In genomic region chr17:9478889-9479288, GRCh38 we compare ENCODE assay signal across 38 cellular contexts.
"Had no signal": no experiment of that assay in that cellular context is flagged by ENCODE, and none has a peak within 500 bp of the region (broad histone marks: within the 10 kb centered on the region; RNA-seq: fewer than 3 reads in every experiment).

No MANE protein-coding gene starts in this region.

- H3K4me3 Mint-ChIP-seq: activated naive CD4-positive, alpha-beta T cell treated with anti-CD3 and anti-CD28 coated beads for 36 hours; activated naive CD4-positive, alpha-beta T cell treated with anti-CD3 and anti-CD28 coated beads, Interleukin-2, amount 10 ng/mL, durations not matched to agents 7 days and 5 days; activated naive CD4-positive, alpha-beta T cell treated with anti-CD3 and anti-CD28 coated beads, Interleukin-2, amount 50 U/mL, for 24 hours; activated naive CD8-positive, alpha-beta T cell; activated naive CD8-positive, alpha-beta T cell treated with anti-CD3 and anti-CD28 coated beads for 36 hours; activated naive CD8-positive, alpha-beta T cell treated with anti-CD3 and anti-CD28 coated beads, Interleukin-2, amount 10 ng/mL, durations not matched to agents 7 days and 5 days; activated naive CD8-positive, alpha-beta T cell treated with anti-CD3 and anti-CD28 coated beads, Interleukin-2, amount 50 U/mL, for 24 hours; activated T-cell treated with anti-CD3 and anti-CD28 coated beads, Interleukin-2, amount 50 U/mL, for 24 hours; activated T-cell treated with anti-CD3 and anti-CD28 coated beads, Interleukin-2, amount 50 U/mL, for 4 hours; activated T-cell treated with anti-CD3 and anti-CD28 coated beads, Interleukin-2, amount 50 U/mL, for 72 hours; activated T-helper 1 cell treated with anti-CD3 and anti-CD28 coated beads, Interleukin-12 subunit alpha, Interleukin-12 subunit beta, Interleukin-2, Interleukin-4 antibody, amounts not matched to agents 30 ng/mL and 10 ng/mL and 1 ng/mL, durations not matched to agents 14 hours and 24 hours and 36 hours; activated T-helper 17 cell treated with anti-CD3 and anti-CD28 coated beads, Interleukin-2, amount 50 U/mL, for 72 hours; brain; central memory CD8-positive, alpha-beta T cell had no signal

- H3K27me3 Mint-ChIP-seq: activated naive CD4-positive, alpha-beta T cell treated with anti-CD3 and anti-CD28 coated beads, Interleukin-2, amount 10 ng/mL, durations not matched to agents 7 days and 5 days; activated naive CD4-positive, alpha-beta T cell treated with anti-CD3 and anti-CD28 coated beads, Interleukin-2, amount 50 U/mL, for 24 hours; activated naive CD8-positive, alpha-beta T cell; activated naive CD8-positive, alpha-beta T cell treated with anti-CD3 and anti-CD28 coated beads for 36 hours; activated naive CD8-positive, alpha-beta T cell treated with anti-CD3 and anti-CD28 coated beads, Interleukin-2, amount 10 ng/mL, durations not matched to agents 7 days and 5 days; activated naive CD8-positive, alpha-beta T cell treated with anti-CD3 and anti-CD28 coated beads, Interleukin-2, amount 50 U/mL, for 24 hours; activated T-cell treated with anti-CD3 and anti-CD28 coated beads, Interleukin-2, amount 50 U/mL, for 24 hours; activated T-helper 17 cell treated with anti-CD3 and anti-CD28 coated beads, Interleukin-2, amount 50 U/mL, for 72 hours; central memory CD8-positive, alpha-beta T cell had no signal

- H3K27ac ChIP-seq: adrenal gland, ascending aorta, body of pancreas, brain microvascular endothelial cell, breast epithelium, cardiac muscle cell had no signal

- H3K27ac Mint-ChIP-seq: activated naive CD4-positive, alpha-beta T cell treated with anti-CD3 and anti-CD28 coated beads for 36 hours; activated naive CD4-positive, alpha-beta T cell treated with anti-CD3 and anti-CD28 coated beads, Interleukin-2, amount 10 ng/mL, durations not matched to agents 7 days and 5 days; activated naive CD4-positive, alpha-beta T cell treated with anti-CD3 and anti-CD28 coated beads, Interleukin-2, amount 50 U/mL, for 24 hours; activated naive CD4-positive, alpha-beta T cell treated with anti-CD3 and anti-CD28 coated beads, Interleukin-2, amount 50 U/mL, for 72 hours; activated naive CD8-positive, alpha-beta T cell; activated naive CD8-positive, alpha-beta T cell treated with anti-CD3 and anti-CD28 coated beads for 36 hours; activated naive CD8-positive, alpha-beta T cell treated with anti-CD3 and anti-CD28 coated beads, Interleukin-2, amount 10 ng/mL, durations not matched to agents 7 days and 5 days; activated naive CD8-positive, alpha-beta T cell treated with anti-CD3 and anti-CD28 coated beads, Interleukin-2, amount 50 U/mL, for 24 hours; activated T-cell treated with anti-CD3 and anti-CD28 coated beads, Interleukin-2, amount 50 U/mL, for 24 hours; activated T-cell treated with anti-CD3 and anti-CD28 coated beads, Interleukin-2, amount 50 U/mL, for 72 hours; activated T-helper 1 cell treated with anti-CD3 and anti-CD28 coated beads, Interleukin-12 subunit alpha, Interleukin-12 subunit beta, Interleukin-2, Interleukin-4 antibody, amounts not matched to agents 30 ng/mL and 10 ng/mL and 1 ng/mL, durations not matched to agents 14 hours and 24 hours and 36 hours; activated T-helper 17 cell treated with anti-CD3 and anti-CD28 coated beads, Interleukin-2, amount 50 U/mL, for 72 hours; activated T-helper 2 cell treated with anti-CD3 and anti-CD28 coated beads, Interferon-gamma antibody, Interleukin-2, Interleukin-4, amounts not matched to agents 10 μg/mL and 5 μg/mL and 100 μg/mL, durations not matched to agents 14 hours and 24 hours and 36 hours; brain had no signal

- DNase-seq: activated effector memory CD4-positive, alpha-beta T cell treated with anti-CD3 and anti-CD28 coated beads, Interleukin-2, amount 50 U/mL, for 16 hours; activated effector memory CD4-positive, alpha-beta T cell treated with Interleukin-2 at 50 U/mL for 16 hours; activated gamma-delta T cell; activated gamma-delta T cell treated with Interleukin-2 at 50 U/mL for 16 hours; activated naive CD4-positive, alpha-beta T cell; activated naive CD4-positive, alpha-beta T cell treated with anti-CD3 and anti-CD28 coated beads for 36 hours; activated naive CD4-positive, alpha-beta T cell treated with anti-CD3 and anti-CD28 coated beads, Interleukin-2, amount 10 ng/mL, durations not matched to agents 7 days and 5 days; activated naive CD4-positive, alpha-beta T cell treated with anti-CD3 and anti-CD28 coated beads, Interleukin-2, amount 50 U/mL, for 16 hours; activated naive CD4-positive, alpha-beta T cell treated with Interleukin-2 at 50 U/mL for 16 hours; activated naive CD8-positive, alpha-beta T cell treated with anti-CD3 and anti-CD28 coated beads for 36 hours; activated naive CD8-positive, alpha-beta T cell treated with anti-CD3 and anti-CD28 coated beads, Interleukin-2, amount 10 ng/mL, durations not matched to agents 7 days and 5 days; activated naive CD8-positive, alpha-beta T cell treated with anti-CD3 and anti-CD28 coated beads, Interleukin-2, amount 50 U/mL, for 24 hours; activated T-cell treated with anti-CD3 and anti-CD28 coated beads, Interleukin-2, amount 50 U/mL, for 1 hour; activated T-cell treated with anti-CD3 and anti-CD28 coated beads, Interleukin-2, amount 50 U/mL, for 24 hours; activated T-cell treated with anti-CD3 and anti-CD28 coated beads, Interleukin-2, amount 50 U/mL, for 4 hours; activated T-cell treated with anti-CD3 and anti-CD28 coated beads, Interleukin-2, amount 50 U/mL, for 48 hours; activated T-cell treated with anti-CD3 and anti-CD28 coated beads, Interleukin-2, amount 50 U/mL, for 72 hours; adrenal gland; amniotic stem cell; amygdala; anterior cingulate cortex; aorta; body of pancreas; brain microvascular endothelial cell; caudate nucleus; central memory CD4-positive, alpha-beta T cell; cerebellar nuclear complex had no signal

- H3K4me1 Mint-ChIP-seq: activated naive CD4-positive, alpha-beta T cell treated with anti-CD3 and anti-CD28 coated beads, Interleukin-2, amount 10 ng/mL, durations not matched to agents 7 days and 5 days; activated naive CD4-positive, alpha-beta T cell treated with anti-CD3 and anti-CD28 coated beads, Interleukin-2, amount 50 U/mL, for 24 hours; activated naive CD8-positive, alpha-beta T cell treated with anti-CD3 and anti-CD28 coated beads for 36 hours; activated naive CD8-positive, alpha-beta T cell treated with anti-CD3 and anti-CD28 coated beads, Interleukin-2, amount 10 ng/mL, durations not matched to agents 7 days and 5 days; activated T-helper 17 cell treated with anti-CD3 and anti-CD28 coated beads, Interleukin-2, amount 50 U/mL, for 72 hours had no signal

- H3K27me3 ChIP-seq: adrenal gland, ascending aorta, body of pancreas, brain microvascular endothelial cell, breast epithelium, cardiac muscle cell had no signal

- H3K4me3 ChIP-seq: adrenal gland, ascending aorta, body of pancreas, breast epithelium, cardiac muscle cell had no signal

- H3K36me3 Mint-ChIP-seq: activated naive CD4-positive, alpha-beta T cell treated with anti-CD3 and anti-CD28 coated beads, Interleukin-2, amount 10 ng/mL, durations not matched to agents 7 days and 5 days had no signal

- H3K9me3 ChIP-seq: adrenal gland, ascending aorta, body of pancreas, breast epithelium had no signal

- H3K36me3 ChIP-seq: adrenal gland, brain microvascular endothelial cell, breast epithelium, cardiac muscle cell had no signal

- H3K4me1 ChIP-seq: adrenal gland, ascending aorta, breast epithelium had no signal

- ATAC-seq: activated naive CD4-positive, alpha-beta T cell treated with anti-CD3 and anti-CD28 coated beads, Interleukin-2, amount 50 U/mL, for 72 hours; activated naive CD8-positive, alpha-beta T cell treated with anti-CD3 and anti-CD28 coated beads, Interleukin-2, amount 50 U/mL, for 24 hours; activated T-cell treated with anti-CD3 and anti-CD28 coated beads, Interleukin-2, amount 50 U/mL, for 4 hours; activated T-cell treated with anti-CD3 and anti-CD28 coated beads, Interleukin-2, amount 50 U/mL, for 72 hours; activated T-helper 17 cell treated with anti-CD3 and anti-CD28 coated beads, Interleukin-2, amount 50 U/mL, for 72 hours; body of pancreas had no signal

- H3K9me3 Mint-ChIP-seq: activated naive CD4-positive, alpha-beta T cell treated with anti-CD3 and anti-CD28 coated beads for 36 hours; activated naive CD4-positive, alpha-beta T cell treated with anti-CD3 and anti-CD28 coated beads, Interleukin-2, amount 10 ng/mL, durations not matched to agents 7 days and 5 days; activated naive CD4-positive, alpha-beta T cell treated with anti-CD3 and anti-CD28 coated beads, Interleukin-2, amount 50 U/mL, for 24 hours; activated naive CD4-positive, alpha-beta T cell treated with anti-CD3 and anti-CD28 coated beads, Interleukin-2, amount 50 U/mL, for 72 hours; activated naive CD8-positive, alpha-beta T cell treated with anti-CD3 and anti-CD28 coated beads for 36 hours; activated naive CD8-positive, alpha-beta T cell treated with anti-CD3 and anti-CD28 coated beads, Interleukin-2, amount 10 ng/mL, durations not matched to agents 7 days and 5 days; activated naive CD8-positive, alpha-beta T cell treated with anti-CD3 and anti-CD28 coated beads, Interleukin-2, amount 50 U/mL, for 24 hours; activated T-cell treated with anti-CD3 and anti-CD28 coated beads, Interleukin-2, amount 50 U/mL, for 24 hours; activated T-cell treated with anti-CD3 and anti-CD28 coated beads, Interleukin-2, amount 50 U/mL, for 4 hours; activated T-cell treated with anti-CD3 and anti-CD28 coated beads, Interleukin-2, amount 50 U/mL, for 72 hours; activated T-helper 1 cell treated with anti-CD3 and anti-CD28 coated beads, Interleukin-12 subunit alpha, Interleukin-12 subunit beta, Interleukin-2, Interleukin-4 antibody, amounts not matched to agents 30 ng/mL and 10 ng/mL and 1 ng/mL, durations not matched to agents 14 hours and 24 hours and 36 hours; activated T-helper 17 cell treated with anti-CD3 and anti-CD28 coated beads, Interleukin-2, amount 50 U/mL, for 72 hours; activated T-helper 2 cell treated with anti-CD3 and anti-CD28 coated beads, Interferon-gamma antibody, Interleukin-2, Interleukin-4, amounts not matched to agents 10 μg/mL and 5 μg/mL and 100 μg/mL, durations not matched to agents 14 hours and 24 hours and 36 hours; central memory CD8-positive, alpha-beta T cell had no signal
